Comparison of ENCODE assay signal across 2 cellular contexts in genomic region chr12:124653169-124653931, GRCh38.
TF ChIP-seq lines count a peak whose summit lies in the region.

No MANE protein-coding gene starts in this region.

TF ChIP-seq in SK-N-SH, 30 proteins besides CTCF, POLR2A, EP300 and RAD21 (continued from another document):
- TF ChIP-seq SMC3 (IDR thresholded peaks at IDR 0.05; ENCODE audit: low read depth, low read length) (no peak), RFX5 (IDR thresholded peaks at IDR 0.05; ENCODE audit: low read length) (no peak), JUND (IDR thresholded peaks at IDR 0.05) (no peak), MAX (IDR thresholded peaks at IDR 0.05; ENCODE audit: low read depth) (no peak), CHD2 (IDR thresholded peaks at IDR 0.05; ENCODE audit: low read length, partially characterized antibody) (no peak), PBX3 (IDR thresholded peaks at IDR 0.05) (no peak), USF2 (IDR thresholded peaks at IDR 0.05; ENCODE audit: borderline replicate concordance, low read depth, low read length) (no peak), YY1 (IDR thresholded peaks at IDR 0.05; ENCODE audit: low read depth) (no peak), GATA2 (CRISPR knock-in tag; IDR thresholded peaks at IDR 0.05) (no peak), IRF3 (IDR thresholded peaks at IDR 0.05; ENCODE audit: low read depth, low read length) (no peak), MEF2A (IDR thresholded peaks at IDR 0.05; ENCODE audit: borderline replicate concordance, low read depth) (no peak), ZBTB33 (IDR thresholded peaks at IDR 0.05; ENCODE audit: borderline replicate concordance, low read depth) (no peak), FOSL2 (IDR thresholded peaks at IDR 0.05; ENCODE audit: borderline replicate concordance, low read depth) (no peak)

TF ChIP-seq in SK-N-SH treated with all-trans-retinoic acid at 6 μM for 48 hours, 23 proteins besides CTCF, POLR2A, EP300 and RAD21 (continued from another document):
- no peak for TF ChIP-seq TSHZ2 (CRISPR knock-in tag; IDR thresholded peaks at IDR 0.05)
